ENCODE assay signal across 1 cellular context in genomic region chr10:86585726-86586048, GRCh38.
TF ChIP-seq lines count a peak whose summit lies in the region.

No MANE protein-coding gene starts in this region.

TF ChIP-seq in GM12878, 131 proteins besides CTCF, POLR2A, EP300 and RAD21 (continued from another document):
- TF ChIP-seq ZBTB40 (IDR thresholded peaks at IDR 0.05; ENCODE audit: borderline replicate concordance) = no peak
- peak; percentile 1; the same call in 1 of the 2 replicates for TF ChIP-seq LARP7 (IDR thresholded peaks at IDR 0.05)
- no peak for TF ChIP-seq HDAC2 (IDR thresholded peaks at IDR 0.05)
